In the genomic region with DNA sequence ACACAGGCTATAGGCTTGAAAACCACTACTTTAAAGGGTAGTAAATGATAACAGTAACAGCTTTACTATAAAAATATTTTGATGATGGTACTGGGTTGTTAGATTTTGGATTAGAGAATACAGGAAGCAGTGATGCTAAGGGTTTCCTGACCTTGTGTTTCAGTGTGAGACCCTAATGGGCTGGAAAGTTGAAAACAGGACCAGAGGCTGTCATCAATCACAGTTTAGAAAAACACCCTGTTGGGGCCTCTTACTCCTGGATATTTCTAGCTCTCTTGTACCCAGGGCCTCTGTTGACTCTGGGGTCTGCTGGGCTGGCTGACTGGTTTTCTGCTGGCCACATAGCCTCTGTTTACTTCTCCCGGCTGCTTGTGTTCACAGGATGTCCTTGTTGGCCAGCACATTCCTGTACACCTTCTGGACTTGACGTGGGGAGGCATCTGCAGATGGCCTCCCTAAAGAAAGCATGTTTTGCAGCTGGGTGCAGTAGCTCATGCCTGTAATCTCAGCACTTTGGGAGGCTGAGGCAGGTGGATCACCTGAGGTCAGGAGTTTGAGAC, we compare ENCODE assay signal across 1 cellular context.
TF ChIP-seq lines count a peak whose summit lies in the region.

No MANE protein-coding gene starts in this region.

TF ChIP-seq in HepG2, 621 proteins besides CTCF, POLR2A, EP300 and RAD21 (continued from another document):
- TF ChIP-seq ZSCAN29 (CRISPR knock-in tag; conservative IDR thresholded peaks at IDR 0.05), result 0 out of 2 replicates have a peak, but pooled peaks have one; percentile 23
- TF ChIP-seq, protein P1, sequence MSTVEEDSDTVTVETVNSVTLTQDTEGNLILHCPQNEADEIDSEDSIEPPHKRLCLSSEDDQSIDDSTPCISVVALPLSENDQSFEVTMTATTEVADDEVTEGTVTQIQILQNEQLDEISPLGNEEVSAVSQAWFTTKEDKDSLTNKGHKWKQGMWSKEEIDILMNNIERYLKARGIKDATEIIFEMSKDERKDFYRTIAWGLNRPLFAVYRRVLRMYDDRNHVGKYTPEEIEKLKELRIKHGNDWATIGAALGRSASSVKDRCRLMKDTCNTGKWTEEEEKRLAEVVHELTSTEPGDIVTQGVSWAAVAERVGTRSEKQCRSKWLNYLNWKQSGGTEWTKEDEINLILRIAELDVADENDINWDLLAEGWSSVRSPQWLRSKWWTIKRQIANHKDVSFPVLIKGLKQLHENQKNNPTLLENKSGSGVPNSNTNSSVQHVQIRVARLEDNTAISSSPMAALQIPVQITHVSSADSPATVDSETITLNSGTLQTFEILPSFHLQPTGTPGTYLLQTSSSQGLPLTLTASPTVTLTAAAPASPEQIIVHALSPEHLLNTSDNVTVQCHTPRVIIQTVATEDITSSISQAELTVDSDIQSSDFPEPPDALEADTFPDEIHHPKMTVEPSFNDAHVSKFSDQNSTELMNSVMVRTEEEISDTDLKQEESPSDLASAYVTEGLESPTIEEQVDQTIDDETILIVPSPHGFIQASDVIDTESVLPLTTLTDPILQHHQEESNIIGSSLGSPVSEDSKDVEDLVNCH (CRISPR knock-in tag; IDR thresholded peaks at IDR 0.05), result no peak
- no peak for TF ChIP-seq JDP2 (CRISPR knock-in tag; IDR thresholded peaks at IDR 0.05; ENCODE audit: borderline replicate concordance)
- TF ChIP-seq, protein P2, sequence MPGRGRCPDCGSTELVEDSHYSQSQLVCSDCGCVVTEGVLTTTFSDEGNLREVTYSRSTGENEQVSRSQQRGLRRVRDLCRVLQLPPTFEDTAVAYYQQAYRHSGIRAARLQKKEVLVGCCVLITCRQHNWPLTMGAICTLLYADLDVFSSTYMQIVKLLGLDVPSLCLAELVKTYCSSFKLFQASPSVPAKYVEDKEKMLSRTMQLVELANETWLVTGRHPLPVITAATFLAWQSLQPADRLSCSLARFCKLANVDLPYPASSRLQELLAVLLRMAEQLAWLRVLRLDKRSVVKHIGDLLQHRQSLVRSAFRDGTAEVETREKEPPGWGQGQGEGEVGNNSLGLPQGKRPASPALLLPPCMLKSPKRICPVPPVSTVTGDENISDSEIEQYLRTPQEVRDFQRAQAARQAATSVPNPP (CRISPR knock-in tag; IDR thresholded peaks at IDR 0.05), result no peak
- no peak for TF ChIP-seq NR2F6 (IDR thresholded peaks at IDR 0.05)
- no peak for TF ChIP-seq NR2F6 (CRISPR knock-in tag; IDR thresholded peaks at IDR 0.05)
- TF ChIP-seq TEAD3 (CRISPR knock-in tag; optimal IDR thresholded peaks at IDR 0.05; ENCODE audit: borderline replicate concordance), result peak; percentile 28
- peak; percentile 87 for TF ChIP-seq ZNF331 (CRISPR knock-in tag; IDR thresholded peaks at IDR 0.05)
- no peak for TF ChIP-seq ZNF260 (CRISPR knock-in tag; IDR thresholded peaks at IDR 0.05; ENCODE audit: borderline replicate concordance, low read depth)
- TF ChIP-seq FOXA3 (CRISPR knock-in tag; IDR thresholded peaks at IDR 0.05), result peak; percentile 25; the same call in 1 of the 2 replicates
